ENCODE assay signal across 8 cellular contexts in the genomic region with DNA sequence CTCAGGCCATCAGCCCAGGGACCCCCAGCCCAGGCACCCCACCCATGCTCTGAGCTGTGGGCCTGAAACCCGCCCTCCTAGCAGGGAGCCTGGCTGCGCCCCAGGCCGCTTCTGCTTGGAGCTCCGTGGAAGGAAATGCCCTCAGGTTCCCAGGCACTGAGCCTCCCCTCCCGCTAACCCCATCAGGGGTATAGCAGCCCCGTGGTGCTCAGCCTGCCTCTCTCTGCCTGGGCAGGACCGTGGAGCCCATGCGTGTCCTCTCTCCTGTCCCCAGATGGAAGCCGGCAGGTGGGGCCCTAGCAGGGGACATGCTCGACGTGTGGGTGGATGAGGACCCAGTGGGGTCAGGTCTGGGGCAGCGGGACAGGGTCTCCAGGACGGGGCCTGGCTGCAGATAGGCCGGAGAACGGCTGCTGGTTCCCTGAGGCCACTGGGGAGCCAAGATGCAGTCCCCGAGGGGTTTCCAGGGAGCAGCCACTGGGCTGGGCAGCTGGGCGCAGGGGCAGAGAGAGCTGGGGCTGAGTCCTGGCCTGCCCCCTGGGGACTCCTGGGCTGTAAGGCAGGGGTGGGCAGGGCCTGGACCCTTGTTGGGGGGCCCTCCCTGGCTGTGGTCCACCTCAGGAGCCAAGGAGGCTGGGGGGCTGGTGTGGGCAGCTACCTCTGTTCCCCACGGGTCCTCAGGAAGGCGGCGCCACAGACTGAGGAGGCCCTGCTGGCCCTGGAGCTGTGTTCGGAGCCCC.
A peak's percentile ranks its signal among the peaks of the same experiment; 100 is the strongest.
DNase-seq lines count a peak whose midpoint lies in the region; ATAC-seq, FAIRE-seq and TF ChIP-seq lines count a peak whose summit lies in the region.

No MANE protein-coding gene starts in this region.

- peak overlapping the region; percentile 80 for H4K5ac ChIP-seq in H1 (ENCODE audit: insufficient read length, low read depth, low read length)

- H3K9me3 ChIP-seq in Loucy (ENCODE audit: insufficient read depth, low read depth, low read length), result no peaks in the 10 kb centered on the region
- H3K9me3 ChIP-seq in H1 (ENCODE audit: insufficient read depth in 2 of 2, low read depth in 1 of 2, low read length in 1 of 2), result no peaks in the 10 kb centered on the region
- H3K9me3 ChIP-seq in small intestine (ENCODE audit: control insufficient read depth, low read depth), result no peaks in the 10 kb centered on the region

- H3K79me2 ChIP-seq in Loucy (ENCODE audit: insufficient read depth, low read length) (no peaks in the 10 kb centered on the region), H1 (ENCODE audit: control insufficient read depth in 1 of 2, insufficient read depth in 2 of 2, low read length in 2 of 2) (no peaks in the 10 kb centered on the region)

- peak overlapping the region; percentile 85 for H4K91ac ChIP-seq in H1 (replicated peaks; ENCODE audit: insufficient read length, low read length)

- POLR2A ChIA-PET in H1 (lab: Charles Lee; ENCODE audit: partially characterized antibody), result interaction anchor here (0.8 to 2.1 kb wide), 9 partner anchors 9 to 121 kb away, joined by 3 to 5 read pairs (median 4); a partner anchor contains a TSS

- no peak for TF ChIP-seq CTCF in Loucy (conservative IDR thresholded peaks at IDR 0.05; ENCODE audit: low read length)
- no peak for TF ChIP-seq CTCF in H1 (IDR thresholded peaks at IDR 0.05; ENCODE audit: control extremely low read depth in 1 of 3, insufficient read depth in 1 of 3, low read depth in 1 of 3, low read length in 3 of 3)
- peak; percentile 16 for TF ChIP-seq CTCF in retinal pigment epithelial cell (conservative IDR thresholded peaks at IDR 0.05; ENCODE audit: low read depth, low read length)

- ATAC-seq in GM21367 (IDR thresholded peaks at IDR 0.05; ENCODE audit: unreplicated experiment), result no peak
- no peak for ATAC-seq in HG02763 (IDR thresholded peaks at IDR 0.05; ENCODE audit: unreplicated experiment)

- no peak overlapping the region for H3K56ac ChIP-seq in H1 (replicated peaks; ENCODE audit: insufficient read length, low read depth, low read length)

- TF ChIP-seq EP300 in H1 (IDR thresholded peaks at IDR 0.05; ENCODE audit: borderline replicate concordance in 1 of 2, low read depth in 2 of 2, low read length in 2 of 2), result no peak

- H3K14ac ChIP-seq in H1 (ENCODE audit: insufficient read length), result no peak overlapping the region

- peak overlapping the region; percentile 90; the same call in 1 of the 2 replicates for H2BK5ac ChIP-seq in H1 (ENCODE audit: low read depth, low read length)

- H3K4me2 ChIP-seq in Loucy (ENCODE audit: low read depth, low read length, poor library complexity, severe bottlenecking) (peak overlapping the region; percentile 65), H1 (ENCODE audit: insufficient read depth in 1 of 2, low read depth in 2 of 2, low read length in 2 of 2) (peak overlapping the region; percentile 12 to 58; a peak in 3 of 4 replicates)

- no peaks in the 10 kb centered on the region for H3K9me2 ChIP-seq in Loucy (replicated peaks; ENCODE audit: low read depth, low read length)

- H2AFZ ChIP-seq in Loucy (ENCODE audit: low read length) (no peak overlapping the region), H1 (ENCODE audit: low read length) (no peak overlapping the region)

- H3K18ac ChIP-seq in H1 (ENCODE audit: extremely low read depth, low read length), result peak overlapping the region; percentile 81

- peak; percentile 45 for DNase-seq in CMK (ENCODE audit: low read depth)
- DNase-seq in H1 (ENCODE audit: low read depth in 1 of 2, low spot score in 2 of 2), result no peak
- no peak for DNase-seq in retinal pigment epithelial cell (ENCODE audit: low read depth)
- DNase-seq in small intestine, result no peak
- no peak for DNase-seq in NCI-H2171 (lab: John Stamatoyannopoulos, UW)

- H4K8ac ChIP-seq in H1 (ENCODE audit: extremely low read depth, insufficient read depth, low read length), result peak overlapping the region; percentile 95

- CTCF ChIA-PET in H1 (lab: Charles Lee; ENCODE audit: partially characterized antibody), result interaction anchor here (0.6 to 4.2 kb wide), 27 partner anchors 9 to 228 kb away, joined by 3 to 22 read pairs (median 5); a partner anchor contains a TSS

- FAIRE-seq in H1 (lab: Jason Lieb, UNC), result no peak
- FAIRE-seq in small intestine (lab: Jason Lieb, UNC), result no peak

- peak overlapping the region; percentile 46; the same call in 1 of the 2 replicates for H2BK15ac ChIP-seq in H1 (ENCODE audit: low read length)

- H3K79me1 ChIP-seq in H1 (ENCODE audit: low read depth, low read length), result peaks cover 3% of the 10 kb centered on the region; the same call in 1 of the 2 replicates

- no peak overlapping the region for H3K4me3 ChIP-seq in Loucy (ENCODE audit: low read length, poor library complexity, severe bottlenecking)
- peak overlapping the region in 1 of 4 experiments; percentile 53; a peak in 1 of 8 replicates for H3K4me3 ChIP-seq in H1 (ENCODE audit: extremely low read depth in 1 of 4, insufficient read depth in 2 of 4, low read depth in 3 of 4, low read length in 4 of 4)
- H3K4me3 ChIP-seq in retinal pigment epithelial cell (ENCODE audit: low read length), result no peak overlapping the region
- no peak overlapping the region for H3K4me3 ChIP-seq in small intestine (ENCODE audit: low read depth in 1 of 2, low read length in 2 of 2)

- 85% methylated on average over 12 of the region's 21 CpGs; no CpG with 5 or more reads in 1 of the 2 experiments for WGBS in H1 (ENCODE audit: extremely low coverage in 1 of 2, insufficient coverage in 1 of 2, insufficient read length in 1 of 2, insufficient replicate concordance in 2 of 2, low coverage in 1 of 2, low lambda C conversion rate in 2 of 2, missing lambda C conversion rate in 1 of 2), 2 experiments
- 69 to 77% (median 76%) methylated on average over 19 to 21 of the region's 21 CpGs for WGBS in small intestine, 3 donors

- H3K27me3 ChIP-seq in Loucy (ENCODE audit: insufficient read depth, low read length, poor library complexity, severe bottlenecking) (no peaks in the 10 kb centered on the region), H1 (replicated peaks in 1 of 4; ENCODE audit: control insufficient read depth in 3 of 4, extremely low read depth in 1 of 4, insufficient read depth in 3 of 4, low read length in 3 of 4) (no peaks in the 10 kb centered on the region), small intestine (ENCODE audit: control insufficient read depth in 2 of 2, insufficient read depth in 2 of 2, low read length in 2 of 2) (no peaks in the 10 kb centered on the region)

- H3K36me3 ChIP-seq in Loucy (ENCODE audit: insufficient read depth, low read length) (no peaks in the 10 kb centered on the region), H1 (ENCODE audit: control insufficient read depth in 2 of 4, insufficient read depth in 4 of 4, low read length in 3 of 4) (no peaks in the 10 kb centered on the region), small intestine (ENCODE audit: control insufficient read depth in 2 of 2, insufficient read depth in 2 of 2, low read length in 2 of 2) (no peaks in the 10 kb centered on the region)

- TF ChIP-seq POLR2A in H1 (IDR thresholded peaks at IDR 0.05; ENCODE audit: control extremely low read depth in 1 of 2, low read depth in 2 of 2, low read length in 2 of 2), result no peak

- TF ChIP-seq RAD21 in H1 (IDR thresholded peaks at IDR 0.05 in 1 of 2, conservative IDR thresholded peaks at IDR 0.05 in 1 of 2; ENCODE audit: low read depth in 2 of 2, low read length in 2 of 2), result no peak

- no peak overlapping the region for H3K23ac ChIP-seq in H1 (ENCODE audit: insufficient read length)

- H4K20me1 ChIP-seq in Loucy (ENCODE audit: insufficient read depth, low read length, poor library complexity, severe bottlenecking) (no peaks in the 10 kb centered on the region), H1 (replicated peaks in 1 of 2; ENCODE audit: control insufficient read depth in 1 of 2, insufficient read depth in 2 of 2, low read length in 2 of 2) (peaks cover 2 to 3% of the 10 kb centered on the region in 2 experiments)

- H3K4ac ChIP-seq in H1 (replicated peaks; ENCODE audit: insufficient read length, low read depth, low read length), result peak overlapping the region; percentile 78

- H3K4me1 ChIP-seq in Loucy (ENCODE audit: insufficient read depth, low read length, poor library complexity, severe bottlenecking) (peaks cover 7% of the 10 kb centered on the region), H1 (replicated peaks in 1 of 4; ENCODE audit: control insufficient read depth in 3 of 4, insufficient read depth in 4 of 4, low read length in 3 of 4) (peaks cover 7 to 40% (median 31%) of the 10 kb centered on the region in 4 experiments), small intestine (ENCODE audit: control insufficient read depth in 2 of 2, insufficient read depth in 1 of 2, low read depth in 1 of 2, low read length in 1 of 2) (peaks cover 0 to 3% of the 10 kb centered on the region in 2 donors)

- no peaks in the 10 kb centered on the region; the same call in 1 of the 2 replicates for H3K23me2 ChIP-seq in H1 (ENCODE audit: low read depth, low read length)

- H2AK5ac ChIP-seq in H1 (ENCODE audit: low read depth, low read length), result peak overlapping the region; percentile 54; the same call in 1 of the 2 replicates

- H2BK120ac ChIP-seq in H1 (replicated peaks; ENCODE audit: low read depth, low read length), result no peak overlapping the region

- H3F3A ChIP-seq in Loucy (ENCODE audit: low read depth), result no peaks in the 10 kb centered on the region

- peak overlapping the region; percentile 59 for H3K9ac ChIP-seq in Loucy (ENCODE audit: low read depth, low read length, poor library complexity, severe bottlenecking)
- H3K9ac ChIP-seq in H1 (replicated peaks in 1 of 4; ENCODE audit: extremely low read depth in 1 of 4, low read depth in 3 of 4, low read length in 3 of 4), result peak overlapping the region in 2 of 4 experiments; percentile 34 to 47; a peak in 2 of 7 replicates

- peak overlapping the region; percentile 85; the same call in 1 of the 2 replicates for H2BK12ac ChIP-seq in H1 (ENCODE audit: low read depth, low read length)

- H3K27ac ChIP-seq in H1 (ENCODE audit: low read depth, low read length) (peak overlapping the region; percentile 34; the same call in 1 of the 2 replicates), small intestine (ENCODE audit: low read depth in 1 of 2, low read length in 1 of 2) (peak overlapping the region in 1 of 2 donors; percentile 71)

- peak overlapping the region; percentile 72; the same call in 1 of the 2 replicates for H2BK20ac ChIP-seq in H1 (ENCODE audit: low read length)

TF ChIP-seq in H1, 55 proteins besides CTCF, POLR2A, EP300 and RAD21 (continues in another document):
- TF ChIP-seq SP2 (IDR thresholded peaks at IDR 0.05; ENCODE audit: low read length), result no peak
- no peak for TF ChIP-seq RBBP5 (IDR thresholded peaks at IDR 0.05; ENCODE audit: borderline replicate concordance, low read depth, low read length)
- TF ChIP-seq, protein P1, sequence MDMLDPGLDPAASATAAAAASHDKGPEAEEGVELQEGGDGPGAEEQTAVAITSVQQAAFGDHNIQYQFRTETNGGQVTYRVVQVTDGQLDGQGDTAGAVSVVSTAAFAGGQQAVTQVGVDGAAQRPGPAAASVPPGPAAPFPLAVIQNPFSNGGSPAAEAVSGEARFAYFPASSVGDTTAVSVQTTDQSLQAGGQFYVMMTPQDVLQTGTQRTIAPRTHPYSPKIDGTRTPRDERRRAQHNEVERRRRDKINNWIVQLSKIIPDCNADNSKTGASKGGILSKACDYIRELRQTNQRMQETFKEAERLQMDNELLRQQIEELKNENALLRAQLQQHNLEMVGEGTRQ (IDR thresholded peaks at IDR 0.05; ENCODE audit: low read length), result no peak
- TF ChIP-seq CBX5 (IDR thresholded peaks at IDR 0.05; ENCODE audit: low read depth, low read length), result no peak
